Comparison of ENCODE assay signal across 9 cellular contexts in genomic region chr15:64776402-64776786, GRCh38. TPM values are rescaled to one million over a fixed set of nuclear protein-coding genes. Genes with fewer than 3 reads are reported as not detected.
DNase-seq lines count a peak whose midpoint lies in the region; ATAC-seq and TF ChIP-seq lines count a peak whose summit lies in the region.
"Had no signal": no experiment of that assay in that cellular context is flagged by ENCODE, and none has a peak within 500 bp of the region (broad histone marks: within the 10 kb centered on the region; RNA-seq: fewer than 3 reads in every experiment).

No MANE protein-coding gene starts in this region.

- no peak overlapping the region for H3K27ac ChIP-seq in BLaER1
- no peak overlapping the region for H3K27ac ChIP-seq in parathyroid adenoma

- ATAC-seq in HG03025 (IDR thresholded peaks at IDR 0.05; ENCODE audit: low FRiP score, unreplicated experiment) (no peak), esophagus mucosa (no peak), GM18502 (IDR thresholded peaks at IDR 0.05; ENCODE audit: poor library complexity, unreplicated experiment) (no peak)

- no peak for TF ChIP-seq CTCF in glutamatergic neuron (IDR thresholded peaks at IDR 0.05; ENCODE audit: partially characterized antibody, unreplicated experiment)
- TF ChIP-seq CTCF in parathyroid adenoma (IDR thresholded peaks at IDR 0.05), result no peak

- no peak overlapping the region for H3K27ac Mint-ChIP-seq in glutamatergic neuron (ENCODE audit: unreplicated experiment)

- H3K4me3 ChIP-seq in BLaER1, result peak overlapping the region; percentile 75
- H3K4me3 ChIP-seq in NT2/D1 (ENCODE audit: insufficient read length, low read depth), result peak overlapping the region; percentile 55
- peak overlapping the region; percentile 53 for H3K4me3 ChIP-seq in parathyroid adenoma (ENCODE audit: low read depth, low read length)

- H3K27me3 ChIP-seq in BLaER1, result peaks cover 61% of the 10 kb centered on the region
- H3K27me3 ChIP-seq in NT2/D1 (ENCODE audit: insufficient read depth, insufficient read length), result no peaks in the 10 kb centered on the region
- H3K27me3 ChIP-seq in parathyroid adenoma (ENCODE audit: control insufficient read depth, insufficient read depth, low read length), result no peaks in the 10 kb centered on the region

- H3K36me3 Mint-ChIP-seq in glutamatergic neuron (ENCODE audit: unreplicated experiment), result no peaks in the 10 kb centered on the region

- H3K4me2 ChIP-seq in BLaER1 (peak overlapping the region; percentile 89), parathyroid adenoma (ENCODE audit: low read length) (peak overlapping the region; percentile 50)

- H3K36me3 ChIP-seq in BLaER1 (no peaks in the 10 kb centered on the region), NT2/D1 (ENCODE audit: insufficient read depth, insufficient read length, low read length) (peaks cover 12% of the 10 kb centered on the region), parathyroid adenoma (ENCODE audit: control insufficient read depth, insufficient read depth, low read length) (no peaks in the 10 kb centered on the region)

- DNase-seq in NT2/D1 (ENCODE audit: low read depth, low spot score), result no peak
- DNase-seq in glutamatergic neuron, result no peak
- no peak for DNase-seq in NCI-H146 treated with DMSO at 0.1 percent for 48 hours (lab: John Stamatoyannopoulos, UW; ENCODE audit: unreplicated experiment)
- DNase-seq: NCI-H774 had no signal

- H3K9me3 Mint-ChIP-seq in glutamatergic neuron (ENCODE audit: unreplicated experiment), result no peaks in the 10 kb centered on the region

- peaks cover 13% of the 10 kb centered on the region for H4K20me1 ChIP-seq in BLaER1

- H3K79me2 ChIP-seq in parathyroid adenoma, result no peaks in the 10 kb centered on the region

- H3K4me1 Mint-ChIP-seq in glutamatergic neuron (ENCODE audit: low read depth, unreplicated experiment), result no peaks in the 10 kb centered on the region

- peaks cover 16% of the 10 kb centered on the region for H3K4me1 ChIP-seq in BLaER1
- H3K4me1 ChIP-seq in NT2/D1 (ENCODE audit: insufficient read depth, insufficient read length), result peaks cover 16% of the 10 kb centered on the region
- H3K4me1 ChIP-seq in parathyroid adenoma, result no peaks in the 10 kb centered on the region

- no peaks in the 10 kb centered on the region for H3K9me3 ChIP-seq in BLaER1
- no peaks in the 10 kb centered on the region for H3K9me3 ChIP-seq in NT2/D1 (ENCODE audit: insufficient read depth, low read length)
- no peaks in the 10 kb centered on the region for H3K9me3 ChIP-seq in parathyroid adenoma (ENCODE audit: control insufficient read depth, low read length)

- peak overlapping the region; percentile 82 for H3K4me3 Mint-ChIP-seq in glutamatergic neuron (ENCODE audit: unreplicated experiment)

- no peak overlapping the region for H3K9ac ChIP-seq in BLaER1
- peak overlapping the region; percentile 81 for H3K9ac ChIP-seq in NT2/D1 (ENCODE audit: insufficient read length, low read depth)
- no peak overlapping the region for H3K9ac ChIP-seq in parathyroid adenoma

- peaks cover 14% of the 10 kb centered on the region for H3K27me3 Mint-ChIP-seq in glutamatergic neuron (ENCODE audit: unreplicated experiment)

- peak overlapping the region; percentile 70 for H2AFZ ChIP-seq in parathyroid adenoma

RNA-seq across cellular contexts. Expression of gene RBPMS2, which starts 1.0 kb away (rescaled TPM):
- 2.0 TPM for total RNA-seq in glutamatergic neuron (ENCODE audit: unreplicated experiment)
- total RNA-seq in esophagus mucosa, result 0.48 TPM

RNA-seq across cellular contexts. Expression of gene PIF1, which starts 49.1 kb away (rescaled TPM):
- 8.6 TPM for total RNA-seq in glutamatergic neuron (ENCODE audit: unreplicated experiment)
- 6.3 TPM for total RNA-seq in esophagus mucosa
